ENCODE assay signal across 14 cellular contexts in the genomic region with DNA sequence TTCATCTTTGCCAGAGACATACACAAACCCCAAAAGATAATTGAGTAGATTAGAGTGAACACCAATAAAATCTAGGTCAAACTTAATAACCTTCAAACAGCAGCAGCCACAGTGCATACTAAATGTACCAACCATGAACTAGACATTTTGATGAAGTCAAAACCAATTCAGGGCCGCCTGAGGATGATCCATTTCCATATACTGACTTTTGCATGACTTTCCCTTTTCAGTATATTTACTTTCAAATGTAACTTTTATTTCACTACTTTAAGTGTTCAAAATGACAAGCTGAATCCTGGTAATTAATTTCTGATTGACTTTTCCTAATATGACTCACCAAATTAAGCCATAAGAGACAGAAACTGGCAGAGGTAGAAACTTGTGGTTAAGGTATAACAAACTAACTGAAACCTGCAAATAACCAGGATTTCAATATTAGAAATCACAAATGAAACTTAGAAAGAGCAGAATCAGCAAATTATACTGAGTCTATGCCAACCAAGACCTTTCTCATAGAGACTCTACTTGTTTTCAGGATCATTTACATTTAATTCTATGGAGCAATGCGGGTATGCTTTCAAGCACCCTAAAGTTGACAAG.
DNase-seq lines count a peak whose midpoint lies in the region; ATAC-seq, FAIRE-seq and TF ChIP-seq lines count a peak whose summit lies in the region.
"Had no signal": no experiment of that assay in that cellular context is flagged by ENCODE, and none has a peak within 500 bp of the region (broad histone marks: within the 10 kb centered on the region; RNA-seq: fewer than 3 reads in every experiment).

No MANE protein-coding gene starts in this region.

- peaks cover 12% of the 10 kb centered on the region; the same call in 2 of the 3 replicates for H3K4me1 ChIP-seq in A549
- H3K4me1 ChIP-seq in transverse colon, result no peaks in the 10 kb centered on the region
- no peaks in the 10 kb centered on the region for H3K4me1 ChIP-seq in neural progenitor cell

- H3K79me2 ChIP-seq in neural progenitor cell (ENCODE audit: low read depth), result no peaks in the 10 kb centered on the region

- TF ChIP-seq EP300 in A549 (IDR thresholded peaks at IDR 0.05), result no peak
- no peak for TF ChIP-seq EP300 in transverse colon (IDR thresholded peaks at IDR 0.05; ENCODE audit: low read depth)

- no peak overlapping the region for H3K4me3 Mint-ChIP-seq in activated CD4-positive, alpha-beta memory T cell treated with anti-CD3 and anti-CD28 coated beads, Interleukin-2, amount 10 ng/mL, durations not matched to agents 7 days and 5 days
- no peak overlapping the region for H3K4me3 Mint-ChIP-seq in neural progenitor cell
- no peak overlapping the region for H3K4me3 Mint-ChIP-seq in activated T-cell treated with anti-CD3 and anti-CD28 coated beads, Interleukin-2, amount 50 U/mL, for 24 hours
- H3K4me3 Mint-ChIP-seq: activated naive CD4-positive, alpha-beta T cell treated with anti-CD3 and anti-CD28 coated beads for 36 hours; nephron progenitor cell had no signal

- intact Hi-C loops in transverse colon (cut with DNase I; ENCODE audit: low total_unique reads), result no loop called here

- no peaks in the 10 kb centered on the region for H3F3A ChIP-seq in neural progenitor cell (ENCODE audit: low read depth)

- CTCF ChIA-PET in A549 (lab: Yijun Ruan, JAX), result no interaction called here
- CTCF ChIA-PET in activated CD4-positive, alpha-beta memory T cell treated with anti-CD3 and anti-CD28 coated beads, Interleukin-2, amount 10 ng/mL, durations not matched to agents 7 days and 5 days (lab: Charles Lee), result interaction anchor here (0.7 kb wide), 1 partner anchor 111 kb away, joined by 5 read pairs; no protein-coding TSS in a partner anchor

- H3K9me3 Mint-ChIP-seq in activated CD4-positive, alpha-beta memory T cell treated with anti-CD3 and anti-CD28 coated beads, Interleukin-2, amount 10 ng/mL, durations not matched to agents 7 days and 5 days, result peaks cover 5% of the 10 kb centered on the region
- H3K9me3 Mint-ChIP-seq in neural progenitor cell, result peaks cover 2% of the 10 kb centered on the region
- peaks cover 8% of the 10 kb centered on the region for H3K9me3 Mint-ChIP-seq in activated T-cell treated with anti-CD3 and anti-CD28 coated beads, Interleukin-2, amount 50 U/mL, for 24 hours
- H3K9me3 Mint-ChIP-seq: activated naive CD4-positive, alpha-beta T cell treated with anti-CD3 and anti-CD28 coated beads for 36 hours; nephron progenitor cell had no signal

- H3K4me2 ChIP-seq in A549 (no peak overlapping the region), neural progenitor cell (no peak overlapping the region)

- H3K27ac ChIP-seq in A549 (no peak overlapping the region), transverse colon (no peak overlapping the region), neural progenitor cell (no peak overlapping the region)

- H3K27me3 Mint-ChIP-seq in activated CD4-positive, alpha-beta memory T cell treated with anti-CD3 and anti-CD28 coated beads, Interleukin-2, amount 10 ng/mL, durations not matched to agents 7 days and 5 days, result no peaks in the 10 kb centered on the region
- H3K27me3 Mint-ChIP-seq in neural progenitor cell (ENCODE audit: insufficient read depth, low read depth), result no peaks in the 10 kb centered on the region
- no peaks in the 10 kb centered on the region for H3K27me3 Mint-ChIP-seq in activated T-cell treated with anti-CD3 and anti-CD28 coated beads, Interleukin-2, amount 50 U/mL, for 24 hours

- WGBS in A549 (ENCODE audit: missing lambda C conversion rate), result 31% methylated on average over 2 of the region's 2 CpGs
- 66 to 69% methylated on average over 2 of the region's 2 CpGs for WGBS in transverse colon (ENCODE audit: low coverage in 1 of 2), 2 donors

- in situ Hi-C loops in transverse colon (cut with MboI; ENCODE audit: low pct_ligation_motif_present in 1 of 4, low pct_unique_long_range_greater_than_20kb in 1 of 4, low sequenced_read_pairs in 3 of 4), result no loop called here

- H3K9ac ChIP-seq in neural progenitor cell, result no peak overlapping the region

- H3K27ac Mint-ChIP-seq in activated CD4-positive, alpha-beta memory T cell treated with anti-CD3 and anti-CD28 coated beads, Interleukin-2, amount 10 ng/mL, durations not matched to agents 7 days and 5 days, result no peak overlapping the region
- H3K27ac Mint-ChIP-seq in neural progenitor cell, result no peak overlapping the region
- no peak overlapping the region for H3K27ac Mint-ChIP-seq in activated T-cell treated with anti-CD3 and anti-CD28 coated beads, Interleukin-2, amount 50 U/mL, for 24 hours
- H3K27ac Mint-ChIP-seq: activated naive CD4-positive, alpha-beta T cell treated with anti-CD3 and anti-CD28 coated beads for 36 hours; nephron progenitor cell had no signal

- H4K20me1 ChIP-seq in neural progenitor cell (ENCODE audit: low read depth), result no peaks in the 10 kb centered on the region

- H3K9me3 ChIP-seq in A549 (no peaks in the 10 kb centered on the region), transverse colon (no peaks in the 10 kb centered on the region), neural progenitor cell (ENCODE audit: low read depth) (no peaks in the 10 kb centered on the region)

- no peaks in the 10 kb centered on the region for H3K27me3 ChIP-seq in transverse colon
- no peaks in the 10 kb centered on the region for H3K27me3 ChIP-seq in neural progenitor cell

- TF ChIP-seq POLR2A in A549 (IDR thresholded peaks at IDR 0.05; ENCODE audit: low read length) (no peak), transverse colon (IDR thresholded peaks at IDR 0.05) (no peak)

- H3K36me3 Mint-ChIP-seq in activated CD4-positive, alpha-beta memory T cell treated with anti-CD3 and anti-CD28 coated beads, Interleukin-2, amount 10 ng/mL, durations not matched to agents 7 days and 5 days (ENCODE audit: low read depth), result peaks cover 9% of the 10 kb centered on the region
- no peaks in the 10 kb centered on the region for H3K36me3 Mint-ChIP-seq in neural progenitor cell
- H3K36me3 Mint-ChIP-seq in activated T-cell treated with anti-CD3 and anti-CD28 coated beads, Interleukin-2, amount 50 U/mL, for 24 hours (ENCODE audit: low read depth), result no peaks in the 10 kb centered on the region

- FAIRE-seq in A549 (lab: Jason Lieb, UNC), result no peak

- ATAC-seq in A549 (no peak), GM19025 (IDR thresholded peaks at IDR 0.05; ENCODE audit: low read depth, unreplicated experiment) (peak; percentile 74), HG02610 (IDR thresholded peaks at IDR 0.05; ENCODE audit: unreplicated experiment) (peak; percentile 76), HG03457 (IDR thresholded peaks at IDR 0.05; ENCODE audit: unreplicated experiment) (peak; percentile 92)
- ATAC-seq: SK-N-SH treated with all-trans-retinoic acid at 6 μM for 48 hours had no signal

- DNase-seq in A549 (ENCODE audit: low read depth in 1 of 2, low spot score in 1 of 2) (no peak), transverse colon (no peak), neural progenitor cell (ENCODE audit: low spot score) (no peak)
- DNase-seq in activated CD4-positive, alpha-beta memory T cell treated with anti-CD3 and anti-CD28 coated beads, Interleukin-2, amount 10 ng/mL, durations not matched to agents 7 days and 5 days, result no peak
- DNase-seq in activated T-cell treated with anti-CD3 and anti-CD28 coated beads, Interleukin-2, amount 50 U/mL, for 24 hours, result no peak
- DNase-seq: activated CD4-positive, alpha-beta T cell treated with anti-CD3 and anti-CD28 coated beads for 1 hour; activated naive CD4-positive, alpha-beta T cell treated with anti-CD3 and anti-CD28 coated beads for 36 hours; DMS79; NCI-H1048; nephron progenitor cell had no signal

- H3K4me3 ChIP-seq in A549 (no peak overlapping the region), transverse colon (no peak overlapping the region), neural progenitor cell (no peak overlapping the region)

- TF ChIP-seq CTCF in A549 (IDR thresholded peaks at IDR 0.05) (no peak), transverse colon (IDR thresholded peaks at IDR 0.05) (no peak), neural progenitor cell (IDR thresholded peaks at IDR 0.05) (no peak)

- no peaks in the 10 kb centered on the region for H3K36me3 ChIP-seq in transverse colon
- no peaks in the 10 kb centered on the region for H3K36me3 ChIP-seq in neural progenitor cell

- H2AFZ ChIP-seq in neural progenitor cell (replicated peaks), result no peak overlapping the region

- POLR2A ChIA-PET in A549 (lab: Yijun Ruan, JAX), result no interaction called here
- POLR2A ChIA-PET in activated CD4-positive, alpha-beta memory T cell treated with anti-CD3 and anti-CD28 coated beads, Interleukin-2, amount 10 ng/mL, durations not matched to agents 7 days and 5 days (lab: Charles Lee), result no interaction called here

- peaks cover 20% of the 10 kb centered on the region for H3K4me1 Mint-ChIP-seq in activated CD4-positive, alpha-beta memory T cell treated with anti-CD3 and anti-CD28 coated beads, Interleukin-2, amount 10 ng/mL, durations not matched to agents 7 days and 5 days
- H3K4me1 Mint-ChIP-seq in neural progenitor cell, result peaks cover 3% of the 10 kb centered on the region
- H3K4me1 Mint-ChIP-seq in activated T-cell treated with anti-CD3 and anti-CD28 coated beads, Interleukin-2, amount 50 U/mL, for 24 hours (ENCODE audit: low read depth), result peaks cover 22% of the 10 kb centered on the region
- H3K4me1 Mint-ChIP-seq: nephron progenitor cell had no signal

- TF ChIP-seq RAD21 in A549 (conservative IDR thresholded peaks at IDR 0.05 in 1 of 2, IDR thresholded peaks at IDR 0.05 in 1 of 2), result no peak

TF ChIP-seq in A549, 52 proteins besides CTCF, POLR2A, EP300 and RAD21:
- TF ChIP-seq MAFK (IDR thresholded peaks at IDR 0.05; ENCODE audit: partially characterized antibody), result peak; percentile 84
- no peak for TF ChIP-seq HDAC2 (IDR thresholded peaks at IDR 0.05)
- no peak for TF ChIP-seq FOSL2 (IDR thresholded peaks at IDR 0.05)
- TF ChIP-seq FOSL2 (CRISPR knock-in tag; IDR thresholded peaks at IDR 0.05), result 0 out of 2 replicates have a peak, but pooled peaks have one; percentile 14

Comparison
In these comparisons a context has a peak if more than half of its experiments do, and no peak if none do; other contexts are left out.
1. ATAC-seq: peak in GM19025 (single experiment), HG02610 (single experiment) and HG03457 (single experiment); none in A549 (0 of 2).